8 cellular contexts compared by ENCODE assay signal in genomic region chr18:10526211-10526949, GRCh38. TPM values are rescaled to one million over a fixed set of nuclear protein-coding genes. Genes with fewer than 3 reads are reported as not detected.
A peak's percentile ranks its signal among the peaks of the same experiment; 100 is the strongest.
DNase-seq lines count a peak whose midpoint lies in the region; ATAC-seq and TF ChIP-seq lines count a peak whose summit lies in the region.

No MANE protein-coding gene starts in this region.

- intact Hi-C loops in breast epithelium (cut with DNase I; ENCODE audit: low total_unique reads), result no loop called here

- H3K27ac ChIP-seq in breast epithelium, result peak overlapping the region; percentile 94 to 95

- no peak for TF ChIP-seq CTCF in breast epithelium (IDR thresholded peaks at IDR 0.05)
- TF ChIP-seq CTCF in kidney epithelial cell (IDR thresholded peaks at IDR 0.05; ENCODE audit: insufficient read depth, low read length, poor library complexity, severe bottlenecking), result no peak

- no peaks in the 10 kb centered on the region for H3K36me3 ChIP-seq in breast epithelium
- H3K36me3 ChIP-seq in kidney epithelial cell (ENCODE audit: control insufficient read depth, insufficient read depth, low read length), result no peaks in the 10 kb centered on the region

- H3K4me1 ChIP-seq in breast epithelium, result no peaks in the 10 kb centered on the region

- H3K27me3 ChIP-seq in breast epithelium (no peaks in the 10 kb centered on the region), kidney epithelial cell (ENCODE audit: control insufficient read depth, insufficient read depth, low read length) (no peaks in the 10 kb centered on the region)

- no peak for TF ChIP-seq POLR2A in breast epithelium (IDR thresholded peaks at IDR 0.05)

- peak; percentile 63 for DNase-seq in Daoy (ENCODE audit: low read depth)
- peak; percentile 45 for DNase-seq in HT-29 (ENCODE audit: low spot score)
- DNase-seq in T-helper 9 cell, result peak; percentile 46
- DNase-seq in breast epithelium (ENCODE audit: low spot score in 2 of 2), result peak; percentile 45 to 61
- no peak for DNase-seq in kidney epithelial cell (ENCODE audit: low read depth)
- peak; percentile 63 to 71 for DNase-seq in stimulated activated CD4-positive, alpha-beta T cell treated with anti-CD3 and anti-CD28 coated beads, Interleukin-2, amount 100 ng/mL, for 24 hours
- no peak for DNase-seq in NCI-H1930 (lab: John Stamatoyannopoulos, UW)

- H3K4me3 ChIP-seq in breast epithelium (peak overlapping the region; percentile 87 to 99 (median 98)), kidney epithelial cell (ENCODE audit: low read depth, low read length) (peak overlapping the region; percentile 95)

- H3K9me3 ChIP-seq in breast epithelium, result no peaks in the 10 kb centered on the region

- ATAC-seq in GM21367 (IDR thresholded peaks at IDR 0.05; ENCODE audit: unreplicated experiment), result peak; percentile 36

RNA-seq across cellular contexts. Expression of gene NAPG, which starts 0.6 kb away (rescaled TPM):
- total RNA-seq in Daoy (2014; rRNA removed; shearing (Covaris generic)), result 32.8 and 41.3 TPM in 2 replicates
- total RNA-seq in HT-29 (2014; rRNA removed; shearing (Covaris generic)), result 20.2 TPM in 2 replicates
- total RNA-seq in breast epithelium, result 10 to 100 TPM; 23.2 to 46.7 (median 24.6) TPM
- total RNA-seq in kidney epithelial cell, result 29.5 and 36.1 TPM in 2 replicates

Comparison
In these comparisons a context has a peak if more than half of its experiments do, and no peak if none do; other contexts are left out.
1. DNase-seq: peak in Daoy (single experiment), HT-29 (single experiment), T-helper 9 cell (single experiment), breast epithelium (2 of 2) and stimulated activated CD4-positive, alpha-beta T cell treated with anti-CD3 and anti-CD28 coated beads, Interleukin-2, amount 100 ng/mL, for 24 hours (2 of 2); none in kidney epithelial cell (single experiment) and NCI-H1930 (0 of 2).